1 cellular context compared by ENCODE assay signal in the genomic region with DNA sequence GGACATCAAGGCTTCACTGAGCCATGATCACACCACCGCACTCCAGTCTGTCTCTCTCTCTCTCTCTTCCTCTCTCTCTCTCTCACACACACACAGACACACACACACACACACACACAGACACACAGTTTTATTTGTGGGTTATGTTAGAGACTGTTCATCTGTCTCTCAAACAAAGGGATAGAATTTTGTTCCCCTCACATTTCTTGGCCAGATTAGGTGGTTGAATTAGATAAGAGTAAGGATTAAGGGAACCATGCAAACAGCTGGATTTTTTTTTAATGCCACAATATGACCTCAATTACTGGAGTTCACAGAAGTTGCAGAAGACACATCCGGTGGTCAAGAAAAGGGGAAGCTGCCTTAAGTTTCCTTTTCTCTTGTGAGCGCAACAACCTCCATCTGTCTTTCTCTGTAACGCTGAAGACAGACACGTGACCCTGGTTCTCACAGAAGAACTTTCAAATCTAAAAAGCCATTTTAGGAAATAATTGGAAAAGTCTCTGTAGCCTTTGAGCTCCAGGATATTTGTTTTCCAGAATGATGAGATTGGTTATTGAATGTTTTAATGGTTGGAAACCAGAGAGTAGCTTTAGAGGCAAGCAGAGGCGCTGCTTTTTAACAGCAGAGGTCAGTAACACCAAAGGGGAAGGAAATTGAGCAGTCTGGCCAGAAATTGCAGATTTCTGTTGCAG.
TF ChIP-seq lines count a peak whose summit lies in the region.

No MANE protein-coding gene starts in this region.

TF ChIP-seq in HepG2, 621 proteins besides CTCF, POLR2A, EP300 and RAD21 (continued from another document and continues in another):
- TF ChIP-seq ZNF564 (CRISPR knock-in tag; IDR thresholded peaks at IDR 0.05) (no peak), NFIC (IDR thresholded peaks at IDR 0.05; ENCODE audit: low read length) (peak; percentile 67), THAP11 (CRISPR knock-in tag; IDR thresholded peaks at IDR 0.05) (peak; percentile 67; the same call in 1 of the 2 replicates), ZNF607 (CRISPR knock-in tag; IDR thresholded peaks at IDR 0.05; ENCODE audit: borderline replicate concordance) (no peak), ZNF777 (CRISPR knock-in tag; IDR thresholded peaks at IDR 0.05) (peak; percentile 31; the same call in 1 of the 2 replicates), ZNF567 (CRISPR knock-in tag; IDR thresholded peaks at IDR 0.05; ENCODE audit: borderline replicate concordance) (no peak), ZIK1 (CRISPR knock-in tag; IDR thresholded peaks at IDR 0.05; ENCODE audit: borderline replicate concordance, low read depth) (no peak), SPEN (CRISPR knock-in tag; IDR thresholded peaks at IDR 0.05; ENCODE audit: low read depth) (no peak), PCBP1 (IDR thresholded peaks at IDR 0.05; ENCODE audit: borderline replicate concordance, low read depth, low read length) (no peak), ZNF83 (CRISPR knock-in tag; IDR thresholded peaks at IDR 0.05; ENCODE audit: borderline replicate concordance) (no peak), RFX5 (IDR thresholded peaks at IDR 0.05; ENCODE audit: low read depth, low read length) (no peak), ZNF430 (CRISPR knock-in tag; IDR thresholded peaks at IDR 0.05) (0 out of 2 replicates have a peak, but pooled peaks have one; percentile 41), ZBTB1 (CRISPR knock-in tag; IDR thresholded peaks at IDR 0.05; ENCODE audit: borderline replicate concordance) (no peak), KDM4B (CRISPR knock-in tag; IDR thresholded peaks at IDR 0.05) (0 out of 2 replicates have a peak, but pooled peaks have one; percentile 81), ZNF720 (CRISPR knock-in tag; IDR thresholded peaks at IDR 0.05) (no peak), MAFG (CRISPR knock-in tag; IDR thresholded peaks at IDR 0.05) (no peak), NONO (IDR thresholded peaks at IDR 0.05) (no peak), NONO (CRISPR knock-in tag; conservative IDR thresholded peaks at IDR 0.05) (no peak), ZNF431 (CRISPR knock-in tag; IDR thresholded peaks at IDR 0.05; ENCODE audit: borderline replicate concordance, low read depth) (no peak), ZNF781 (CRISPR knock-in tag; IDR thresholded peaks at IDR 0.05; ENCODE audit: borderline replicate concordance, not compliant biosample characterization) (no peak), TCF7 (IDR thresholded peaks at IDR 0.05; ENCODE audit: low read depth) (no peak), ZNF737 (CRISPR knock-in tag; IDR thresholded peaks at IDR 0.05; ENCODE audit: borderline replicate concordance) (no peak), PAX8 (CRISPR knock-in tag; IDR thresholded peaks at IDR 0.05; ENCODE audit: borderline replicate concordance) (no peak), ZNF44 (CRISPR knock-in tag; IDR thresholded peaks at IDR 0.05) (no peak), ARNT2 (CRISPR knock-in tag; IDR thresholded peaks at IDR 0.05; ENCODE audit: low read depth) (no peak), CREM (IDR thresholded peaks at IDR 0.05) (no peak), CREM (CRISPR knock-in tag; IDR thresholded peaks at IDR 0.05) (no peak), RBM22 (optimal IDR thresholded peaks at IDR 0.05; ENCODE audit: low read length) (no peak), RFX3 (CRISPR knock-in tag; IDR thresholded peaks at IDR 0.05) (no peak), PHB2 (IDR thresholded peaks at IDR 0.05; ENCODE audit: partially characterized antibody) (no peak), ZFX (CRISPR knock-in tag; IDR thresholded peaks at IDR 0.05; ENCODE audit: low read depth) (no peak), ZMYM3 (CRISPR knock-in tag; IDR thresholded peaks at IDR 0.05) (no peak), ZNF136 (CRISPR knock-in tag; IDR thresholded peaks at IDR 0.05; ENCODE audit: low read depth) (no peak), ZNF841 (CRISPR knock-in tag; IDR thresholded peaks at IDR 0.05; ENCODE audit: borderline replicate concordance) (no peak), SRY (CRISPR knock-in tag; IDR thresholded peaks at IDR 0.05) (no peak), ZNF652 (CRISPR knock-in tag; IDR thresholded peaks at IDR 0.05; ENCODE audit: borderline replicate concordance, low read depth) (no peak), RFXANK (CRISPR knock-in tag; IDR thresholded peaks at IDR 0.05) (no peak), ZNF232 (CRISPR knock-in tag; IDR thresholded peaks at IDR 0.05; ENCODE audit: borderline replicate concordance) (peak; percentile 58; the same call in 1 of the 2 replicates), ZNF460 (CRISPR knock-in tag; IDR thresholded peaks at IDR 0.05; ENCODE audit: borderline replicate concordance) (no peak), ZNF614 (CRISPR knock-in tag; IDR thresholded peaks at IDR 0.05; ENCODE audit: borderline replicate concordance) (peak; percentile 73; the same call in 1 of the 2 replicates), RCOR2 (CRISPR knock-in tag; IDR thresholded peaks at IDR 0.05) (peak; percentile 82), ZNF510 (CRISPR knock-in tag; IDR thresholded peaks at IDR 0.05; ENCODE audit: low read depth) (no peak), NFE2 (CRISPR knock-in tag; IDR thresholded peaks at IDR 0.05) (no peak), ZNF138 (CRISPR knock-in tag; IDR thresholded peaks at IDR 0.05; ENCODE audit: low read depth) (no peak), ZNF562 (CRISPR knock-in tag; IDR thresholded peaks at IDR 0.05; ENCODE audit: borderline replicate concordance) (no peak)
- TF ChIP-seq, protein P1, sequence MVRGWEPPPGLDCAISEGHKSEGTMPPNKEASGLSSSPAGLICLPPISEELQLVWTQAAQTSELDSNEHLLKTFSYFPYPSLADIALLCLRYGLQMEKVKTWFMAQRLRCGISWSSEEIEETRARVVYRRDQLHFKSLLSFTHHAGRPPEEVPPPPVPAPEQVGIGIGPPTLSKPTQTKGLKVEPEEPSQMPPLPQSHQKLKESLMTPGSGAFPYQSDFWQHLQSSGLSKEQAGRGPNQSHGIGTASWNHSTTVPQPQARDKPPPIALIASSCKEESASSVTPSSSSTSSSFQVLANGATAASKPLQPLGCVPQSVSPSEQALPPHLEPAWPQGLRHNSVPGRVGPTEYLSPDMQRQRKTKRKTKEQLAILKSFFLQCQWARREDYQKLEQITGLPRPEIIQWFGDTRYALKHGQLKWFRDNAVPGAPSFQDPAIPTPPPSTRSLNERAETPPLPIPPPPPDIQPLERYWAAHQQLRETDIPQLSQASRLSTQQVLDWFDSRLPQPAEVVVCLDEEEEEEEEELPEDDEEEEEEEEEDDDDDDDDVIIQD (CRISPR knock-in tag; IDR thresholded peaks at IDR 0.05; ENCODE audit: low read depth), result peak; percentile 77; the same call in 1 of the 2 replicates
- TF ChIP-seq, protein P2, sequence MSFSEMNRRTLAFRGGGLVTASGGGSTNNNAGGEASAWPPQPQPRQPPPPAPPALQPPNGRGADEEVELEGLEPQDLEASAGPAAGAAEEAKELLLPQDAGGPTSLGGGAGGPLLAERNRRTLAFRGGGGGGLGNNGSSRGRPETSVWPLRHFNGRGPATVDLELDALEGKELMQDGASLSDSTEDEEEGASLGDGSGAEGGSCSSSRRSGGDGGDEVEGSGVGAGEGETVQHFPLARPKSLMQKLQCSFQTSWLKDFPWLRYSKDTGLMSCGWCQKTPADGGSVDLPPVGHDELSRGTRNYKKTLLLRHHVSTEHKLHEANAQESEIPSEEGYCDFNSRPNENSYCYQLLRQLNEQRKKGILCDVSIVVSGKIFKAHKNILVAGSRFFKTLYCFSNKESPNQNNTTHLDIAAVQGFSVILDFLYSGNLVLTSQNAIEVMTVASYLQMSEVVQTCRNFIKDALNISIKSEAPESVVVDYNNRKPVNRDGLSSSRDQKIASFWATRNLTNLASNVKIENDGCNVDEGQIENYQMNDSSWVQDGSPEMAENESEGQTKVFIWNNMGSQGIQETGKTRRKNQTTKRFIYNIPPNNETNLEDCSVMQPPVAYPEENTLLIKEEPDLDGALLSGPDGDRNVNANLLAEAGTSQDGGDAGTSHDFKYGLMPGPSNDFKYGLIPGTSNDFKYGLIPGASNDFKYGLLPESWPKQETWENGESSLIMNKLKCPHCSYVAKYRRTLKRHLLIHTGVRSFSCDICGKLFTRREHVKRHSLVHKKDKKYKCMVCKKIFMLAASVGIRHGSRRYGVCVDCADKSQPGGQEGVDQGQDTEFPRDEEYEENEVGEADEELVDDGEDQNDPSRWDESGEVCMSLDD (CRISPR knock-in tag; IDR thresholded peaks at IDR 0.05; ENCODE audit: borderline replicate concordance), result no peak
- TF ChIP-seq, protein P3, sequence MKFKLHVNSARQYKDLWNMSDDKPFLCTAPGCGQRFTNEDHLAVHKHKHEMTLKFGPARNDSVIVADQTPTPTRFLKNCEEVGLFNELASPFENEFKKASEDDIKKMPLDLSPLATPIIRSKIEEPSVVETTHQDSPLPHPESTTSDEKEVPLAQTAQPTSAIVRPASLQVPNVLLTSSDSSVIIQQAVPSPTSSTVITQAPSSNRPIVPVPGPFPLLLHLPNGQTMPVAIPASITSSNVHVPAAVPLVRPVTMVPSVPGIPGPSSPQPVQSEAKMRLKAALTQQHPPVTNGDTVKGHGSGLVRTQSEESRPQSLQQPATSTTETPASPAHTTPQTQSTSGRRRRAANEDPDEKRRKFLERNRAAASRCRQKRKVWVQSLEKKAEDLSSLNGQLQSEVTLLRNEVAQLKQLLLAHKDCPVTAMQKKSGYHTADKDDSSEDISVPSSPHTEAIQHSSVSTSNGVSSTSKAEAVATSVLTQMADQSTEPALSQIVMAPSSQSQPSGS (CRISPR knock-in tag; IDR thresholded peaks at IDR 0.05), result peak; percentile 77; the same call in 1 of the 2 replicates
- TF ChIP-seq, protein P4, sequence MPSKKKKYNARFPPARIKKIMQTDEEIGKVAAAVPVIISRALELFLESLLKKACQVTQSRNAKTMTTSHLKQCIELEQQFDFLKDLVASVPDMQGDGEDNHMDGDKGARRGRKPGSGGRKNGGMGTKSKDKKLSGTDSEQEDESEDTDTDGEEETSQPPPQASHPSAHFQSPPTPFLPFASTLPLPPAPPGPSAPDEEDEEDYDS (CRISPR knock-in tag; IDR thresholded peaks at IDR 0.05), result peak; percentile 49; the same call in 1 of the 2 replicates
- TF ChIP-seq, protein P5, sequence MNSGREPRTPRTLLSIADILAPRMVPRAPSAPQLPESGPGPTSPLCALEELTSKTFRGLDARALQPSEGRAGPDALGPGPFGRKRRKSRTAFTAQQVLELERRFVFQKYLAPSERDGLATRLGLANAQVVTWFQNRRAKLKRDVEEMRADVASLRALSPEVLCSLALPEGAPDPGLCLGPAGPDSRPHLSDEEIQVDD (CRISPR knock-in tag; IDR thresholded peaks at IDR 0.05; ENCODE audit: borderline replicate concordance), result no peak
- TF ChIP-seq, protein P6, sequence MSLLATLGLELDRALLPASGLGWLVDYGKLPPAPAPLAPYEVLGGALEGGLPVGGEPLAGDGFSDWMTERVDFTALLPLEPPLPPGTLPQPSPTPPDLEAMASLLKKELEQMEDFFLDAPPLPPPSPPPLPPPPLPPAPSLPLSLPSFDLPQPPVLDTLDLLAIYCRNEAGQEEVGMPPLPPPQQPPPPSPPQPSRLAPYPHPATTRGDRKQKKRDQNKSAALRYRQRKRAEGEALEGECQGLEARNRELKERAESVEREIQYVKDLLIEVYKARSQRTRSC (CRISPR knock-in tag; IDR thresholded peaks at IDR 0.05; ENCODE audit: low read depth), result no peak
- TF ChIP-seq, protein P7, sequence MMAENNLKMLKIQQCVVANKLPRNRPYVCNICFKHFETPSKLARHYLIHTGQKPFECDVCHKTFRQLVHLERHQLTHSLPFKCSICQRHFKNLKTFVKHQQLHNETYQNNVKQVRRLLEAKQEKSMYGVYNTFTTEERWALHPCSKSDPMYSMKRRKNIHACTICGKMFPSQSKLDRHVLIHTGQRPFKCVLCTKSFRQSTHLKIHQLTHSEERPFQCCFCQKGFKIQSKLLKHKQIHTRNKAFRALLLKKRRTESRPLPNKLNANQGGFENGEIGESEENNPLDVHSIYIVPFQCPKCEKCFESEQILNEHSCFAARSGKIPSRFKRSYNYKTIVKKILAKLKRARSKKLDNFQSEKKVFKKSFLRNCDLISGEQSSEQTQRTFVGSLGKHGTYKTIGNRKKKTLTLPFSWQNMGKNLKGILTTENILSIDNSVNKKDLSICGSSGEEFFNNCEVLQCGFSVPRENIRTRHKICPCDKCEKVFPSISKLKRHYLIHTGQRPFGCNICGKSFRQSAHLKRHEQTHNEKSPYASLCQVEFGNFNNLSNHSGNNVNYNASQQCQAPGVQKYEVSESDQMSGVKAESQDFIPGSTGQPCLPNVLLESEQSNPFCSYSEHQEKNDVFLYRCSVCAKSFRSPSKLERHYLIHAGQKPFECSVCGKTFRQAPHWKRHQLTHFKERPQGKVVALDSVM (CRISPR knock-in tag; IDR thresholded peaks at IDR 0.05), result peak; percentile 62
- TF ChIP-seq, protein P8, sequence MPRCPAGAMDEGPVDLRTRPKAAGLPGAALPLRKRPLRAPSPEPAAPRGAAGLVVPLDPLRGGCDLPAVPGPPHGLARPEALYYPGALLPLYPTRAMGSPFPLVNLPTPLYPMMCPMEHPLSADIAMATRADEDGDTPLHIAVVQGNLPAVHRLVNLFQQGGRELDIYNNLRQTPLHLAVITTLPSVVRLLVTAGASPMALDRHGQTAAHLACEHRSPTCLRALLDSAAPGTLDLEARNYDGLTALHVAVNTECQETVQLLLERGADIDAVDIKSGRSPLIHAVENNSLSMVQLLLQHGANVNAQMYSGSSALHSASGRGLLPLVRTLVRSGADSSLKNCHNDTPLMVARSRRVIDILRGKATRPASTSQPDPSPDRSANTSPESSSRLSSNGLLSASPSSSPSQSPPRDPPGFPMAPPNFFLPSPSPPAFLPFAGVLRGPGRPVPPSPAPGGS (CRISPR knock-in tag; IDR thresholded peaks at IDR 0.05), result no peak
- TF ChIP-seq, protein P9, sequence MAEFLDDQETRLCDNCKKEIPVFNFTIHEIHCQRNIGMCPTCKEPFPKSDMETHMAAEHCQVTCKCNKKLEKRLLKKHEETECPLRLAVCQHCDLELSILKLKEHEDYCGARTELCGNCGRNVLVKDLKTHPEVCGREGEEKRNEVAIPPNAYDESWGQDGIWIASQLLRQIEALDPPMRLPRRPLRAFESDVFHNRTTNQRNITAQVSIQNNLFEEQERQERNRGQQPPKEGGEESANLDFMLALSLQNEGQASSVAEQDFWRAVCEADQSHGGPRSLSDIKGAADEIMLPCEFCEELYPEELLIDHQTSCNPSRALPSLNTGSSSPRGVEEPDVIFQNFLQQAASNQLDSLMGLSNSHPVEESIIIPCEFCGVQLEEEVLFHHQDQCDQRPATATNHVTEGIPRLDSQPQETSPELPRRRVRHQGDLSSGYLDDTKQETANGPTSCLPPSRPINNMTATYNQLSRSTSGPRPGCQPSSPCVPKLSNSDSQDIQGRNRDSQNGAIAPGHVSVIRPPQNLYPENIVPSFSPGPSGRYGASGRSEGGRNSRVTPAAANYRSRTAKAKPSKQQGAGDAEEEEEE (CRISPR knock-in tag; IDR thresholded peaks at IDR 0.05; ENCODE audit: borderline replicate concordance), result no peak
- TF ChIP-seq, protein P10, sequence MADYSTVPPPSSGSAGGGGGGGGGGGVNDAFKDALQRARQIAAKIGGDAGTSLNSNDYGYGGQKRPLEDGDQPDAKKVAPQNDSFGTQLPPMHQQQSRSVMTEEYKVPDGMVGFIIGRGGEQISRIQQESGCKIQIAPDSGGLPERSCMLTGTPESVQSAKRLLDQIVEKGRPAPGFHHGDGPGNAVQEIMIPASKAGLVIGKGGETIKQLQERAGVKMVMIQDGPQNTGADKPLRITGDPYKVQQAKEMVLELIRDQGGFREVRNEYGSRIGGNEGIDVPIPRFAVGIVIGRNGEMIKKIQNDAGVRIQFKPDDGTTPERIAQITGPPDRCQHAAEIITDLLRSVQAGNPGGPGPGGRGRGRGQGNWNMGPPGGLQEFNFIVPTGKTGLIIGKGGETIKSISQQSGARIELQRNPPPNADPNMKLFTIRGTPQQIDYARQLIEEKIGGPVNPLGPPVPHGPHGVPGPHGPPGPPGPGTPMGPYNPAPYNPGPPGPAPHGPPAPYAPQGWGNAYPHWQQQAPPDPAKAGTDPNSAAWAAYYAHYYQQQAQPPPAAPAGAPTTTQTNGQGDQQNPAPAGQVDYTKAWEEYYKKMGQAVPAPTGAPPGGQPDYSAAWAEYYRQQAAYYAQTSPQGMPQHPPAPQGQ (CRISPR knock-in tag; IDR thresholded peaks at IDR 0.05; ENCODE audit: borderline replicate concordance), result no peak
